In genomic region chr11:78189851-78190250, GRCh38 we compare ENCODE assay signal across 9 cellular contexts. TPM values are rescaled to one million over a fixed set of nuclear protein-coding genes. Genes with fewer than 3 reads are reported as not detected.
DNase-seq lines count a peak whose midpoint lies in the region; ATAC-seq and TF ChIP-seq lines count a peak whose summit lies in the region.
"Had no signal": no experiment of that assay in that cellular context is flagged by ENCODE, and none has a peak within 500 bp of the region (broad histone marks: within the 10 kb centered on the region; RNA-seq: fewer than 3 reads in every experiment).

No MANE protein-coding gene starts in this region.

- H3K9me3 ChIP-seq in H9 (ENCODE audit: control insufficient read depth, low read depth, low read length) = no peaks in the 10 kb centered on the region

- H3K23ac ChIP-seq in H9 (ENCODE audit: insufficient read length, low read depth, low read length) = no peak overlapping the region

- H3K56ac ChIP-seq in H9 (ENCODE audit: insufficient read length, low read depth, low read length) = no peak overlapping the region

- no peaks in the 10 kb centered on the region; the same call in 1 of the 2 replicates for H3K27me3 ChIP-seq in H9 (ENCODE audit: insufficient read depth, low read length)

- no peaks in the 10 kb centered on the region for H3K79me1 ChIP-seq in H9 (ENCODE audit: insufficient read depth, low read depth, low read length, poor library complexity, severe bottlenecking)

- no peak overlapping the region for H2AK5ac ChIP-seq in H9 (ENCODE audit: insufficient read length, low read length)

- H2BK12ac ChIP-seq in H9 (ENCODE audit: insufficient read length, low read depth, low read length) = no peak overlapping the region

- no peaks in the 10 kb centered on the region; a peak in 1 of 5 replicates for H3K9me3 Mint-ChIP-seq in H9
- H3K9me3 Mint-ChIP-seq in T-cell = no peaks in the 10 kb centered on the region

- no peak overlapping the region for H4K8ac ChIP-seq in H9 (replicated peaks; ENCODE audit: insufficient read length, low read depth, low read length)

- H2BK120ac ChIP-seq in H9 (ENCODE audit: low read depth, low read length, poor library complexity, severe bottlenecking) = no peak overlapping the region

- H3K4me1 Mint-ChIP-seq in H9 = peaks cover 21 to 26% of the 10 kb centered on the region in 2 experiments
- peaks cover 67 to 72% (median 69%) of the 10 kb centered on the region in 3 donors for H3K4me1 Mint-ChIP-seq in T-cell

- H3K27me3 Mint-ChIP-seq in H9 (ENCODE audit: low read depth) (peaks cover 7% of the 10 kb centered on the region), T-cell (no peaks in the 10 kb centered on the region)

- no peak for ATAC-seq in T-cell (replicated peaks in 1 of 4)

- peak overlapping the region; percentile 87 to 94 for H3K4me3 Mint-ChIP-seq in H9
- peak overlapping the region; percentile 97 to 99 (median 99) for H3K4me3 Mint-ChIP-seq in T-cell

- TF ChIP-seq CTCF in H9 (conservative IDR thresholded peaks at IDR 0.05) (no peak), fibroblast of villous mesenchyme (IDR thresholded peaks at IDR 0.05; ENCODE audit: insufficient read depth, low read depth, low read length) (no peak)

- H3K4ac ChIP-seq in H9 (ENCODE audit: low read depth, low read length) = no peak overlapping the region

- H3K36me3 Mint-ChIP-seq in H9 (ENCODE audit: insufficient read depth in 1 of 3, low read depth in 3 of 3) (no peaks in the 10 kb centered on the region), T-cell (peaks cover 9% of the 10 kb centered on the region)

- no peaks in the 10 kb centered on the region for H3K4me1 ChIP-seq in H9 (ENCODE audit: insufficient read depth, low read length)

- CTCF ChIA-PET in T-cell (lab: Charles Lee) = interaction anchor here in 1 of 2 donors (0.5 to 1.0 kb wide), 3 partner anchors 13 to 358 kb away, joined by 3 to 6 read pairs (median 3); no protein-coding TSS in a partner anchor

- no CpG with 5 or more reads among the region's 3 CpGs for WGBS in H9 (ENCODE audit: extremely low coverage, insufficient read length, low lambda C conversion rate)

- H4K20me1 ChIP-seq in H9 (ENCODE audit: control insufficient read depth, insufficient read depth, insufficient read length) = no peaks in the 10 kb centered on the region

- H3K23me2 ChIP-seq in H9 (ENCODE audit: insufficient read length, low read depth, low read length, poor library complexity, severe bottlenecking) = peaks cover 7% of the 10 kb centered on the region

- no peak overlapping the region for H3K18ac ChIP-seq in H9 (ENCODE audit: insufficient read length, low read depth, low read length)

- H4K5ac ChIP-seq in H9 (ENCODE audit: insufficient read length, low read depth, low read length) = no peak overlapping the region

- H3K27ac Mint-ChIP-seq in H9 (no peak overlapping the region; a peak in 2 of 7 replicates), T-cell (peak overlapping the region; percentile 84 to 87)

- H2AFZ ChIP-seq in H9 (ENCODE audit: low read length) = no peak overlapping the region

- H4K91ac ChIP-seq in H9 (ENCODE audit: insufficient read length, low read depth, low read length) = no peak overlapping the region

- DNase-seq in H9 = no peak
- DNase-seq in T-cell = no peak
- no peak for DNase-seq in fibroblast of villous mesenchyme (ENCODE audit: low read depth)
- DNase-seq in COLO668 (lab: John Stamatoyannopoulos, UW; ENCODE audit: unreplicated experiment) = no peak
- DNase-seq in NCI-H2029 treated with DMSO at 0.1 percent for 48 hours (lab: John Stamatoyannopoulos, UW) = no peak
- DNase-seq in KBM-7 = no peak
- no peak for DNase-seq in SHP77 (lab: John Stamatoyannopoulos, UW)
- DNase-seq: NCI-H1694 had no signal

- no peak overlapping the region for H2BK20ac ChIP-seq in H9 (ENCODE audit: low read depth, low read length, poor library complexity, severe bottlenecking)

- in situ Hi-C loops in KBM-7 (cut with MboI; ENCODE audit: low pct_unique_long_range_greater_than_20kb, low sequenced_read_pairs) = no loop called here

- no peaks in the 10 kb centered on the region for H3K79me2 ChIP-seq in H9 (ENCODE audit: insufficient read depth, low read length)

- no peak overlapping the region for H2BK15ac ChIP-seq in H9 (ENCODE audit: low read depth, low read length)

- no peak overlapping the region for H2BK5ac ChIP-seq in H9 (ENCODE audit: insufficient read length, low read length)

- peak overlapping the region; percentile 91 for H3K4me3 ChIP-seq in fibroblast of villous mesenchyme (ENCODE audit: low read depth, low read length)
- H3K4me3 ChIP-seq in skin epidermis = peak overlapping the region in 4 of 7 experiments; percentile 68 to 99 (median 91)

- H3K27ac ChIP-seq in H9 (ENCODE audit: insufficient read length, low read depth, low read length) (no peak overlapping the region), skin epidermis (peak overlapping the region in 10 of 21 experiments; percentile 0 to 92 (median 80))

- no peak overlapping the region for H3K9ac ChIP-seq in H9 (ENCODE audit: extremely low read depth, insufficient read length, low read length)

- H3K4me2 ChIP-seq in H9 (ENCODE audit: insufficient read depth, insufficient read length, low read length) = no peak overlapping the region

- POLR2A ChIA-PET in T-cell (lab: Charles Lee) = interaction anchor here (0.7 to 3.4 kb wide), 2 partner anchors 13 kb away, joined by 5 to 22 read pairs; no protein-coding TSS in a partner anchor

- no peak overlapping the region for H3K14ac ChIP-seq in H9 (ENCODE audit: insufficient read depth, low read length)

- no peak overlapping the region for H3T11ph ChIP-seq in H9 (ENCODE audit: low read length)

RNA-seq across cellular contexts. Expression of gene USP35, which starts 1.1 kb away (rescaled TPM):
- total RNA-seq in H9 (2021) (6.8 and 7.7 TPM in 2 replicates), T-cell (10 to 100 TPM; 14.3 to 18.1 (median 15.4) TPM), fibroblast of villous mesenchyme (10.8 and 12.9 TPM in 2 replicates)

RNA-seq across cellular contexts. Expression of gene KCTD21, which starts 1.4 kb away (rescaled TPM):
- total RNA-seq in H9 (2021) (4.0 and 4.3 TPM in 2 replicates), T-cell (10 to 100 TPM in 2 of 5 donors, 1 to 10 TPM in 3; 3.4 to 13.2 (median 9.7) TPM), fibroblast of villous mesenchyme (8.1 and 11.2 TPM in 2 replicates)

RNA-seq across cellular contexts. Expression of gene ALG8, which starts 50.4 kb away (rescaled TPM):
- 77.5 and 78.8 TPM in 2 replicates for total RNA-seq in H9 (2021)
- 10 to 100 TPM; 23.1 to 34.1 (median 31.8) TPM for total RNA-seq in T-cell
- total RNA-seq in fibroblast of villous mesenchyme = 37.7 and 60.9 TPM in 2 replicates

Comparison
In these comparisons a context has a peak if more than half of its experiments do, and no peak if none do; other contexts are left out.
1. H3K27ac Mint-ChIP-seq: peak in T-cell (2 of 2); none in H9 (0 of 3).